9 cellular contexts compared by ENCODE assay signal in genomic region chr5:78983601-78984000, GRCh38. TPM values are rescaled to one million over a fixed set of nuclear protein-coding genes. Genes with fewer than 3 reads are reported as not detected.
A peak's percentile ranks its signal among the peaks of the same experiment; 100 is the strongest.
DNase-seq lines count a peak whose midpoint lies in the region; ATAC-seq and TF ChIP-seq lines count a peak whose summit lies in the region.
"Had no signal": no experiment of that assay in that cellular context is flagged by ENCODE, and none has a peak within 500 bp of the region (broad histone marks: within the 10 kb centered on the region; RNA-seq: fewer than 3 reads in every experiment).

No MANE protein-coding gene starts in this region.

- H3K4me1 ChIP-seq in CD8-positive, alpha-beta memory T cell (ENCODE audit: insufficient read depth, low read length): peaks cover 4% of the 10 kb centered on the region
- peaks cover 35% of the 10 kb centered on the region for H3K4me1 ChIP-seq in Loucy (ENCODE audit: insufficient read depth, low read length, poor library complexity, severe bottlenecking)
- H3K4me1 ChIP-seq in neutrophil (ENCODE audit: control insufficient read depth in 1 of 2, insufficient read depth in 1 of 2, low read depth in 1 of 2, low read length in 1 of 2): peaks cover 30 to 41% of the 10 kb centered on the region in 2 experiments

- no peaks in the 10 kb centered on the region for H4K20me1 ChIP-seq in Loucy (ENCODE audit: insufficient read depth, low read length, poor library complexity, severe bottlenecking)

- DNase-seq in CD8-positive, alpha-beta memory T cell: no peak
- DNase-seq in dorsolateral prefrontal cortex: no peak
- no peak for DNase-seq in NK-92 (lab: John Stamatoyannopoulos, UW; ENCODE audit: unreplicated experiment)
- no peak for DNase-seq in HPDE6-E6E7 (ENCODE audit: extremely low spot score)
- DNase-seq: stimulated activated naive CD4-positive, alpha-beta T cell treated with Interleukin-2 at 50 U/mL for 16 hours had no signal

- no peaks in the 10 kb centered on the region for H3K27me3 ChIP-seq in CD8-positive, alpha-beta memory T cell (ENCODE audit: insufficient read depth, low read length, poor library complexity, severe bottlenecking)
- no peaks in the 10 kb centered on the region for H3K27me3 ChIP-seq in Loucy (ENCODE audit: insufficient read depth, low read length, poor library complexity, severe bottlenecking)
- no peaks in the 10 kb centered on the region for H3K27me3 ChIP-seq in dorsolateral prefrontal cortex
- H3K27me3 ChIP-seq in neutrophil: no peaks in the 10 kb centered on the region

- peak overlapping the region; percentile 84 to 95 (median 92) for H3K4me3 Mint-ChIP-seq in CD8-positive, alpha-beta memory T cell

- H3K27me3 Mint-ChIP-seq in CD8-positive, alpha-beta memory T cell: no peaks in the 10 kb centered on the region

- CTCF ChIA-PET in CD8-positive, alpha-beta memory T cell (lab: Charles Lee): interaction anchor here (0.7 to 3.4 kb wide), 6 partner anchors 11 to 482 kb away, joined by 3 to 14 read pairs (median 4); no protein-coding TSS in a partner anchor

- H3F3A ChIP-seq in Loucy (ENCODE audit: low read depth): no peaks in the 10 kb centered on the region

- no peak overlapping the region for H3K27ac ChIP-seq in CD8-positive, alpha-beta memory T cell (ENCODE audit: low read depth, low read length)
- H3K27ac ChIP-seq in dorsolateral prefrontal cortex (peak overlapping the region in 56 of 59 donors; percentile 80 to 100 (median 98)), neutrophil (peak overlapping the region; percentile 92)

- peaks cover 21% of the 10 kb centered on the region; the same call in 1 of the 2 replicates for H3K79me2 ChIP-seq in Loucy (ENCODE audit: insufficient read depth, low read length)

- POLR2A ChIA-PET in CD8-positive, alpha-beta memory T cell (lab: Charles Lee): no interaction called here

- no peak for TF ChIP-seq CTCF in Loucy (conservative IDR thresholded peaks at IDR 0.05; ENCODE audit: low read length)
- TF ChIP-seq CTCF in dorsolateral prefrontal cortex (IDR thresholded peaks at IDR 0.05 in 54 of 56, conservative IDR thresholded peaks at IDR 0.05 in 2 of 56; ENCODE audit: low read depth in 1 of 56, partially characterized antibody in 56 of 56): no peak
- no peak for TF ChIP-seq CTCF in neutrophil (IDR thresholded peaks at IDR 0.05)

- H2AFZ ChIP-seq in Loucy (ENCODE audit: low read length): peak overlapping the region; percentile 86

- ATAC-seq in GM19397 (IDR thresholded peaks at IDR 0.05; ENCODE audit: unreplicated experiment) (no peak), HG03378 (IDR thresholded peaks at IDR 0.05; ENCODE audit: unreplicated experiment) (no peak)

- peaks cover 0 to 7% (median 0%) of the 10 kb centered on the region in 3 donors for H3K36me3 Mint-ChIP-seq in CD8-positive, alpha-beta memory T cell

- H3K4me2 ChIP-seq in Loucy (ENCODE audit: low read depth, low read length, poor library complexity, severe bottlenecking): peak overlapping the region; percentile 74

- H3K4me3 ChIP-seq in CD8-positive, alpha-beta memory T cell (ENCODE audit: low read length): peak overlapping the region; percentile 76
- H3K4me3 ChIP-seq in Loucy (ENCODE audit: low read length, poor library complexity, severe bottlenecking) (peak overlapping the region; percentile 74), dorsolateral prefrontal cortex (peak overlapping the region; percentile 51 to 95 (median 82)), neutrophil (ENCODE audit: low read depth in 1 of 2, low read length in 1 of 2) (peak overlapping the region; percentile 73 to 85)

- H3K9me2 ChIP-seq in Loucy (replicated peaks; ENCODE audit: low read depth, low read length): no peaks in the 10 kb centered on the region

- H3K9me3 ChIP-seq in CD8-positive, alpha-beta memory T cell (ENCODE audit: low read length): no peaks in the 10 kb centered on the region
- H3K9me3 ChIP-seq in Loucy (ENCODE audit: insufficient read depth, low read depth, low read length) (no peaks in the 10 kb centered on the region), neutrophil (no peaks in the 10 kb centered on the region)

- peaks cover 21 to 35% (median 27%) of the 10 kb centered on the region in 3 donors for H3K4me1 Mint-ChIP-seq in CD8-positive, alpha-beta memory T cell

- H3K9ac ChIP-seq in Loucy (ENCODE audit: low read depth, low read length, poor library complexity, severe bottlenecking): peak overlapping the region; percentile 75

- intact Hi-C loops in dorsolateral prefrontal cortex (cut with DNase I): loop anchor here (5.0 to 10.0 kb wide), 5 partner anchors 39 to 339 kb away; partner anchors contain the start of genes JMY (in 2 of the 2) and LHFPL2 (in 1 of the 2)

- no peaks in the 10 kb centered on the region for H3K9me3 Mint-ChIP-seq in CD8-positive, alpha-beta memory T cell

- peak overlapping the region; percentile 85 to 99 (median 90) for H3K27ac Mint-ChIP-seq in CD8-positive, alpha-beta memory T cell

- H3K36me3 ChIP-seq in CD8-positive, alpha-beta memory T cell (ENCODE audit: insufficient read depth, low read length): no peaks in the 10 kb centered on the region
- H3K36me3 ChIP-seq in Loucy (ENCODE audit: insufficient read depth, low read length) (no peaks in the 10 kb centered on the region), neutrophil (no peaks in the 10 kb centered on the region)

RNA-seq across cellular contexts. Expression of gene ARSB, which starts 1.5 kb away (rescaled TPM):
- 10 to 100 TPM; 19.6 to 19.9 TPM for total RNA-seq in CD8-positive, alpha-beta memory T cell
- polyA plus RNA-seq in CD8-positive, alpha-beta memory T cell: 5.1 TPM
- total RNA-seq in dorsolateral prefrontal cortex: 10 to 100 TPM in 109 of 120 experiments, 1 to 10 TPM in 11; 8.2 to 18.0 (median 12.7) TPM
